Comparison of ENCODE assay signal across 26 cellular contexts in genomic region chr18:23704806-23705205, GRCh38. TPM values are rescaled to one million over a fixed set of nuclear protein-coding genes. Genes with fewer than 3 reads are reported as not detected.
"Had no signal": no experiment of that assay in that cellular context is flagged by ENCODE, and none has a peak within 500 bp of the region (broad histone marks: within the 10 kb centered on the region; RNA-seq: fewer than 3 reads in every experiment).

No MANE protein-coding gene starts in this region.

- DNase-seq: hippocampal formation; kidney glomerular epithelial cell; left cardiac atrium; midbrain; mucosa of descending colon; naive thymus-derived CD4-positive, alpha-beta T cell; nucleus accumbens; pancreas; posterior cingulate gyrus; retina; right lobe of liver; stimulated activated CD4-positive, alpha-beta T cell treated with anti-CD3 and anti-CD28 coated beads, Interleukin-1b, Interleukin-23, amount 100 ng/mL, for 48 hours; stimulated activated CD4-positive, alpha-beta T cell treated with anti-CD3 and anti-CD28 coated beads, Interleukin-2, amount 100 ng/mL, for 48 hours; stimulated activated CD4-positive, alpha-beta T cell treated with anti-CD3 and anti-CD28 coated beads, Interleukin-4, amount 100 ng/mL, for 4 hours; stimulated activated CD8-positive, alpha-beta memory T cell treated with anti-CD3 and anti-CD28 coated beads, Interleukin-4, amount 100 ng/mL, for 48 hours; stimulated activated naive CD4-positive, alpha-beta T cell treated with Interleukin-2 at 50 U/mL for 16 hours; stimulated activated naive CD8-positive, alpha-beta T cell treated with anti-CD3 and anti-CD28 coated beads, Interleukin-15, amount 100 ng/mL, for 72 hours; substantia nigra had no signal

- FAIRE-seq: keratinocyte, pancreas had no signal

- H3K36me3 ChIP-seq: pancreas, prostate gland, right lobe of liver had no signal

- H3K27me3 ChIP-seq: pancreas, right lobe of liver, tibial nerve had no signal

- H3K4me1 ChIP-seq: pancreas, prostate gland, right lobe of liver, tibial nerve had no signal

- ATAC-seq: left lobe of liver; naive thymus-derived CD4-positive, alpha-beta T cell; natural killer cell treated with Interleukin-12 subunit alpha and Interleukin-12 subunit beta and Interleukin-15 and Interleukin-18, amount 100 ng/mL, for 72 hours; right lobe of liver; stimulated activated memory B cell treated with anti-CD40 and anti-IgM and Interleukin-4, amounts not matched to agents 10 μg/mL and 1 μg/mL and 100 μg/mL, for 72 hours; stimulated activated naive CD8-positive, alpha-beta T cell treated with anti-CD3 and anti-CD28 coated beads, Interleukin-15, amount 100 ng/mL, for 72 hours had no signal

- H3K9me3 ChIP-seq: pancreas, prostate gland, right lobe of liver had no signal

- H3K4me2 ChIP-seq: smooth muscle cell had no signal

- H3K27ac ChIP-seq: pancreas, prostate gland, right lobe of liver had no signal

- H3K4me3 ChIP-seq: lung, mucosa of descending colon, pancreas, prostate gland, right lobe of liver, smooth muscle cell, tibial nerve had no signal

RNA-seq across cellular contexts. Expression of gene LAMA3, which starts 15.6 kb away (rescaled TPM):
- polyA plus RNA-seq: naive thymus-derived CD4-positive, alpha-beta T cell had no signal

RNA-seq across cellular contexts. Expression of gene ANKRD29, which starts 42.1 kb away (rescaled TPM):
- total RNA-seq: natural killer cell treated with Interleukin-12 subunit alpha and Interleukin-12 subunit beta and Interleukin-15 and Interleukin-18, amount 100 ng/mL, for 72 hours had no signal
- polyA plus RNA-seq: smooth muscle cell had no signal
